Comparison of ENCODE assay signal across 9 cellular contexts in genomic region chr4:26061248-26061986, GRCh38.
A peak's percentile ranks its signal among the peaks of the same experiment; 100 is the strongest.
DNase-seq lines count a peak whose midpoint lies in the region; ATAC-seq, FAIRE-seq and TF ChIP-seq lines count a peak whose summit lies in the region.
"Had no signal": no experiment of that assay in that cellular context is flagged by ENCODE, and none has a peak within 500 bp of the region (broad histone marks: within the 10 kb centered on the region; RNA-seq: fewer than 3 reads in every experiment).

No MANE protein-coding gene starts in this region.

- 73 to 75% (median 74%) methylated on average over 7 of the region's 7 CpGs for WGBS in small intestine, 3 donors
- no CpG with 5 or more reads among the region's 7 CpGs for WGBS in neuronal stem cell (ENCODE audit: extremely low coverage in 2 of 2, insufficient read length in 2 of 2, insufficient replicate concordance in 1 of 2), 2 donors

- H3K36me3 ChIP-seq in RWPE2 (ENCODE audit: low read depth) (no peaks in the 10 kb centered on the region), small intestine (ENCODE audit: control insufficient read depth in 2 of 2, insufficient read depth in 2 of 2, low read length in 2 of 2) (no peaks in the 10 kb centered on the region), neuronal stem cell (replicated peaks in 1 of 2; ENCODE audit: control insufficient read depth in 2 of 2, insufficient read depth in 2 of 2, low read length in 2 of 2) (no peaks in the 10 kb centered on the region)

- no peak for FAIRE-seq in small intestine (lab: Jason Lieb, UNC)

- H2BK120ac ChIP-seq in neuronal stem cell (ENCODE audit: low read depth, low read length), result no peak overlapping the region

- no peak overlapping the region for H3K4me2 ChIP-seq in neuronal stem cell (ENCODE audit: insufficient read depth, low read length, poor library complexity, severe bottlenecking)

- no peaks in the 10 kb centered on the region for H3K79me1 ChIP-seq in neuronal stem cell (ENCODE audit: low read depth, low read length)

- no peak overlapping the region for H2BK5ac ChIP-seq in neuronal stem cell (ENCODE audit: low read length)

- peak; percentile 75 for TF ChIP-seq CTCF in RWPE2 (IDR thresholded peaks at IDR 0.05; ENCODE audit: poor library complexity, severe bottlenecking)

- H3K27me3 Mint-ChIP-seq in activated T-cell treated with anti-CD3 and anti-CD28 coated beads, Interleukin-2, amount 50 U/mL, for 72 hours (ENCODE audit: low read depth), result peaks cover 22% of the 10 kb centered on the region

- no peaks in the 10 kb centered on the region for H3K9me3 ChIP-seq in RWPE2 (ENCODE audit: severe bottlenecking)
- no peaks in the 10 kb centered on the region for H3K9me3 ChIP-seq in small intestine (ENCODE audit: control insufficient read depth, low read depth)
- no peaks in the 10 kb centered on the region for H3K9me3 ChIP-seq in neuronal stem cell (replicated peaks in 1 of 2; ENCODE audit: control insufficient read depth in 2 of 2, insufficient read depth in 1 of 2, low read depth in 1 of 2, low read length in 2 of 2)

- H4K91ac ChIP-seq in neuronal stem cell (ENCODE audit: low read depth, low read length, poor library complexity), result no peak overlapping the region

- H3K4me3 ChIP-seq in RWPE2 (ENCODE audit: severe bottlenecking) (no peak overlapping the region), small intestine (ENCODE audit: low read depth in 1 of 2, low read length in 2 of 2) (no peak overlapping the region), neuronal stem cell (ENCODE audit: low read length in 2 of 2) (no peak overlapping the region)

- peaks cover 0 to 8% of the 10 kb centered on the region in 2 donors for H3K36me3 Mint-ChIP-seq in activated T-cell treated with anti-CD3 and anti-CD28 coated beads, Interleukin-2, amount 50 U/mL, for 72 hours (ENCODE audit: insufficient read depth in 2 of 2)

- no peak overlapping the region for H3K14ac ChIP-seq in neuronal stem cell (ENCODE audit: low read length)

- H3K23ac ChIP-seq in neuronal stem cell (ENCODE audit: low read depth, low read length, poor library complexity), result no peak overlapping the region

- no peak overlapping the region for H3K4ac ChIP-seq in neuronal stem cell (ENCODE audit: low read length)

- peaks cover 0 to 6% of the 10 kb centered on the region in 2 donors for H3K9me3 Mint-ChIP-seq in activated T-cell treated with anti-CD3 and anti-CD28 coated beads, Interleukin-2, amount 50 U/mL, for 72 hours

- peaks cover 24% of the 10 kb centered on the region for H3K4me1 Mint-ChIP-seq in activated T-cell treated with anti-CD3 and anti-CD28 coated beads, Interleukin-2, amount 50 U/mL, for 72 hours (ENCODE audit: low read depth)

- no peak overlapping the region for H3K27ac Mint-ChIP-seq in activated T-cell treated with anti-CD3 and anti-CD28 coated beads, Interleukin-2, amount 50 U/mL, for 72 hours
- H3K27ac Mint-ChIP-seq: activated naive CD4-positive, alpha-beta T cell treated with anti-CD3 and anti-CD28 coated beads, Interleukin-2, amount 50 U/mL, for 72 hours had no signal

- ATAC-seq in activated T-cell treated with anti-CD3 and anti-CD28 coated beads, Interleukin-2, amount 50 U/mL, for 72 hours (replicated peaks in 1 of 2), result peak; percentile 48 to 64
- ATAC-seq in HG02885 (IDR thresholded peaks at IDR 0.05; ENCODE audit: poor library complexity, unreplicated experiment) (peak; percentile 83), RWPE2 (ENCODE audit: low read depth) (peak; percentile 79), HG02623 (IDR thresholded peaks at IDR 0.05; ENCODE audit: unreplicated experiment) (no peak)

- H2BK15ac ChIP-seq in neuronal stem cell (ENCODE audit: low read length), result no peak overlapping the region

- H3K18ac ChIP-seq in neuronal stem cell (ENCODE audit: low read length), result no peak overlapping the region

- no peak overlapping the region for H3K27ac ChIP-seq in RWPE2 (ENCODE audit: poor library complexity, severe bottlenecking)
- H3K27ac ChIP-seq in small intestine (ENCODE audit: low read depth in 1 of 2, low read length in 1 of 2), result no peak overlapping the region
- no peak overlapping the region for H3K27ac ChIP-seq in neuronal stem cell (replicated peaks; ENCODE audit: low read length)

- no peak overlapping the region for H3K9ac ChIP-seq in neuronal stem cell (ENCODE audit: low read depth, low read length, poor library complexity)

- peak; percentile 37 to 41 for DNase-seq in activated T-cell treated with anti-CD3 and anti-CD28 coated beads, Interleukin-2, amount 50 U/mL, for 72 hours
- no peak for DNase-seq in activated T-cell treated with anti-CD3 and anti-CD28 coated beads for 4 hours
- no peak for DNase-seq in RWPE2 (ENCODE audit: low spot score)
- peak; percentile 54 for DNase-seq in fibroblast of gingiva (ENCODE audit: low read depth)
- peak; percentile 49 for DNase-seq in small intestine
- no peak for DNase-seq in neuronal stem cell (ENCODE audit: low spot score)

- H2AFZ ChIP-seq in neuronal stem cell (ENCODE audit: low read length), result no peak overlapping the region

- H3K27me3 ChIP-seq in RWPE2 (ENCODE audit: insufficient read depth, poor library complexity, severe bottlenecking), result no peaks in the 10 kb centered on the region
- H3K27me3 ChIP-seq in small intestine (ENCODE audit: control insufficient read depth in 2 of 2, insufficient read depth in 2 of 2, low read length in 2 of 2), result no peaks in the 10 kb centered on the region
- no peaks in the 10 kb centered on the region for H3K27me3 ChIP-seq in neuronal stem cell (ENCODE audit: control insufficient read depth in 3 of 3, insufficient read depth in 3 of 3, low read depth in 1 of 3, low read length in 3 of 3)

- no peak overlapping the region for H4K8ac ChIP-seq in neuronal stem cell (ENCODE audit: low read depth, low read length)

- H2AK5ac ChIP-seq in neuronal stem cell (ENCODE audit: low read depth, low read length), result no peak overlapping the region

- peaks cover 3% of the 10 kb centered on the region for H3K4me1 ChIP-seq in RWPE2 (ENCODE audit: insufficient read depth, poor library complexity, severe bottlenecking)
- H3K4me1 ChIP-seq in small intestine (ENCODE audit: control insufficient read depth in 2 of 2, insufficient read depth in 1 of 2, low read depth in 1 of 2, low read length in 1 of 2), result no peaks in the 10 kb centered on the region
- H3K4me1 ChIP-seq in neuronal stem cell (ENCODE audit: control insufficient read depth in 2 of 2, insufficient read depth in 1 of 2, low read depth in 1 of 2, low read length in 2 of 2), result peaks cover 0 to 3% of the 10 kb centered on the region in 2 donors

- H3K4me3 Mint-ChIP-seq in activated T-cell treated with anti-CD3 and anti-CD28 coated beads, Interleukin-2, amount 50 U/mL, for 72 hours, result no peak overlapping the region

- no peak overlapping the region for H2BK12ac ChIP-seq in neuronal stem cell (ENCODE audit: low read length)

Comparison
In these comparisons a context has a peak if more than half of its experiments do, and no peak if none do; other contexts are left out.
1. DNase-seq: peak in activated T-cell treated with anti-CD3 and anti-CD28 coated beads, Interleukin-2, amount 50 U/mL, for 72 hours (2 of 2), fibroblast of gingiva (single experiment) and small intestine (single experiment); none in activated T-cell treated with anti-CD3 and anti-CD28 coated beads for 4 hours (single experiment), RWPE2 (single experiment) and neuronal stem cell (single experiment).